Comparison of ENCODE assay signal across 14 cellular contexts in the genomic region with DNA sequence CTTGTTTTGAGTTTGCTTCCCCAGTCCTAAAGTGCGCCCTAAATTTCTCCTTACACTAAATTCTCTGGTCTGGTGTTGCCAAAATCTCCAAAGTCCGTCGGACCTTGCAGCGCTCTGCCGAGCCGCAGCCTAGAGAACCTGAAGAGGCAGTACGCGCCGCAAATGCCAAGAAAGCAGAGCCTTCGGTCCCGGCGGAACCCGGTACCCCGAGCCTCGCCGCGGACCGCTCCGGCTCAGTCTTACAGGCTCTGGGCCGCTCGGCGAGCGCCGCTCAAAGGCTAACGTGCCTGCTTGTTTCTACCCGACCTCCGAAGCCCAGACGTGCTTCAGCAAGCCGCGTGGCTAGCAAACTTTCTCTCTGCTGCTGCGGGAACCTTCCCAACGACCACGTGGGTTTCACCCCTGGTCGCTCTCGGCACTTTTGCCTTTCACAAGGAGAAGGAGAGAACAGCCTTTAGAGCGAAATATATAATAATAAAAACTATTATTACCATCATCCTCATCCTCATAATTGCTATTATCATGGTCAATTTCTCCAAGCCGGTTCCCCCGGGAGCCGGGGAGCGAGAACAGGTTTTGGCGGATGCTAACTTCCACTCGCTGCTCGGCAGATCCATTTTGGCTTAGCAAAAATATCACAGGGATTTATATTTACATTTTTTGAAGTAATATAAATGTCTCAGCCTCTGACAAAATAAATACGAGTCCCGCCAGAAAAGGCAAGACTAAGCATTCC. TPM values are rescaled to one million over a fixed set of nuclear protein-coding genes. Genes with fewer than 3 reads are reported as not detected.
DNase-seq lines count a peak whose midpoint lies in the region; TF ChIP-seq lines count a peak whose summit lies in the region.
"Had no signal": no experiment of that assay in that cellular context is flagged by ENCODE, and none has a peak within 500 bp of the region (broad histone marks: within the 10 kb centered on the region; RNA-seq: fewer than 3 reads in every experiment).

No MANE protein-coding gene starts in this region.

- H3K9me3 ChIP-seq in BE2C (no peaks in the 10 kb centered on the region), HUES64 (ENCODE audit: insufficient read depth, low read depth, low read length) (no peaks in the 10 kb centered on the region), esophagus muscularis mucosa (no peaks in the 10 kb centered on the region), neural progenitor cell (ENCODE audit: low read depth) (no peaks in the 10 kb centered on the region), Caco-2 (no peaks in the 10 kb centered on the region)

- H3K9me3 Mint-ChIP-seq in neural progenitor cell: no peaks in the 10 kb centered on the region
- H3K9me3 Mint-ChIP-seq in Caco-2 (ENCODE audit: unreplicated experiment): peaks cover 10% of the 10 kb centered on the region
- H3K9me3 Mint-ChIP-seq in activated T-helper 2 cell treated with anti-CD3 and anti-CD28 coated beads, Interferon-gamma antibody, Interleukin-2, Interleukin-4, amounts not matched to agents 10 μg/mL and 5 μg/mL and 100 μg/mL, durations not matched to agents 14 hours and 24 hours and 36 hours: no peaks in the 10 kb centered on the region

- H3K36me3 ChIP-seq in BE2C: no peaks in the 10 kb centered on the region
- H3K36me3 ChIP-seq in HUES64 (ENCODE audit: insufficient read depth, low read length): no peaks in the 10 kb centered on the region
- H3K36me3 ChIP-seq in esophagus muscularis mucosa: no peaks in the 10 kb centered on the region
- H3K36me3 ChIP-seq in neural progenitor cell: no peaks in the 10 kb centered on the region
- H3K36me3 ChIP-seq in Caco-2 (ENCODE audit: control insufficient read depth, insufficient read depth, low read length): no peaks in the 10 kb centered on the region

- H3K27me3 ChIP-seq in BE2C (peaks cover 74% of the 10 kb centered on the region), HUES64 (ENCODE audit: insufficient read depth, low read length) (peaks cover 72% of the 10 kb centered on the region), esophagus muscularis mucosa (peaks cover 0 to 55% (median 26%) of the 10 kb centered on the region in 4 donors), neural progenitor cell (peaks cover 83% of the 10 kb centered on the region), Caco-2 (replicated peaks; ENCODE audit: control insufficient read depth, insufficient read depth, low read length) (no peaks in the 10 kb centered on the region)

- H3K79me2 ChIP-seq in neural progenitor cell (ENCODE audit: low read depth): no peaks in the 10 kb centered on the region

- POLR2A ChIA-PET in Caco-2 (lab: Charles Lee): no interaction called here

- peak overlapping the region; percentile 20 for H2AFZ ChIP-seq in neural progenitor cell (replicated peaks)

- peak overlapping the region; percentile 8; the same call in 1 of the 2 replicates for H3K4me3 ChIP-seq in BE2C (ENCODE audit: low read depth, low read length)
- H3K4me3 ChIP-seq in HUES64 (ENCODE audit: low read length): peak overlapping the region; percentile 47
- peak overlapping the region in 3 of 4 donors; percentile 12 to 35 (median 23) for H3K4me3 ChIP-seq in esophagus muscularis mucosa
- H3K4me3 ChIP-seq in neural progenitor cell: peak overlapping the region; percentile 35
- no peak overlapping the region for H3K4me3 ChIP-seq in Caco-2 (ENCODE audit: low read depth, low read length)

- H3K27me3 Mint-ChIP-seq in neural progenitor cell (ENCODE audit: insufficient read depth, low read depth): peaks cover 53% of the 10 kb centered on the region
- no peaks in the 10 kb centered on the region for H3K27me3 Mint-ChIP-seq in Caco-2 (ENCODE audit: insufficient read depth, unreplicated experiment)
- H3K27me3 Mint-ChIP-seq in activated T-helper 2 cell treated with anti-CD3 and anti-CD28 coated beads, Interferon-gamma antibody, Interleukin-2, Interleukin-4, amounts not matched to agents 10 μg/mL and 5 μg/mL and 100 μg/mL, durations not matched to agents 14 hours and 24 hours and 36 hours (ENCODE audit: low read depth): peaks cover 19% of the 10 kb centered on the region

- no peak overlapping the region for H3K27ac Mint-ChIP-seq in neural progenitor cell
- H3K27ac Mint-ChIP-seq in Caco-2 (ENCODE audit: unreplicated experiment): no peak overlapping the region
- no peak overlapping the region for H3K27ac Mint-ChIP-seq in activated T-helper 2 cell treated with anti-CD3 and anti-CD28 coated beads, Interferon-gamma antibody, Interleukin-2, Interleukin-4, amounts not matched to agents 10 μg/mL and 5 μg/mL and 100 μg/mL, durations not matched to agents 14 hours and 24 hours and 36 hours
- H3K27ac Mint-ChIP-seq: immature natural killer cell had no signal

- peaks cover 20% of the 10 kb centered on the region for H4K20me1 ChIP-seq in neural progenitor cell (ENCODE audit: low read depth)

- H3K4me1 ChIP-seq in BE2C (no peaks in the 10 kb centered on the region), HUES64 (ENCODE audit: insufficient read depth, low read length) (peaks cover 18% of the 10 kb centered on the region; the same call in 1 of the 2 replicates), esophagus muscularis mucosa (peaks cover 0 to 40% (median 25%) of the 10 kb centered on the region in 4 donors), neural progenitor cell (peaks cover 17% of the 10 kb centered on the region), Caco-2 (no peaks in the 10 kb centered on the region)

- TF ChIP-seq CTCF in BE2C (IDR thresholded peaks at IDR 0.05; ENCODE audit: low read depth, low read length) (no peak), esophagus muscularis mucosa (IDR thresholded peaks at IDR 0.05) (no peak), neural progenitor cell (IDR thresholded peaks at IDR 0.05) (peak; percentile 11), Caco-2 (IDR thresholded peaks at IDR 0.05; ENCODE audit: insufficient read depth in 1 of 2, low read depth in 1 of 2, low read length in 1 of 2, severe bottlenecking in 1 of 2, unreplicated experiment in 1 of 2) (no peak)

- intact Hi-C loops in esophagus muscularis mucosa (cut with DNase I) (no loop called here), Caco-2 (cut with micrococcal nuclease; ENCODE audit: unreplicated experiment) (no loop called here)
- intact Hi-C loops in activated T-helper 2 cell treated with anti-CD3 and anti-CD28 coated beads, Interferon-gamma antibody, Interleukin-2, Interleukin-4, amounts not matched to agents 10 μg/mL and 5 μg/mL and 100 μg/mL, durations not matched to agents 14 hours and 24 hours and 36 hours (cut with micrococcal nuclease): no loop called here

- 1% methylated on average over 36 of the region's 45 CpGs for WGBS in HUES64
- WGBS in esophagus muscularis mucosa: 10% methylated on average over 13 of the region's 45 CpGs

- TF ChIP-seq POLR2A in esophagus muscularis mucosa (IDR thresholded peaks at IDR 0.05; ENCODE audit: low read depth): no peak

- H3K4me2 ChIP-seq in neural progenitor cell: peak overlapping the region; percentile 72

- H3K36me3 Mint-ChIP-seq in neural progenitor cell: no peaks in the 10 kb centered on the region
- H3K36me3 Mint-ChIP-seq in Caco-2 (ENCODE audit: insufficient read depth, unreplicated experiment): no peaks in the 10 kb centered on the region
- no peaks in the 10 kb centered on the region for H3K36me3 Mint-ChIP-seq in activated T-helper 2 cell treated with anti-CD3 and anti-CD28 coated beads, Interferon-gamma antibody, Interleukin-2, Interleukin-4, amounts not matched to agents 10 μg/mL and 5 μg/mL and 100 μg/mL, durations not matched to agents 14 hours and 24 hours and 36 hours (ENCODE audit: low read depth)

- DNase-seq in BE2C (no peak), esophagus muscularis mucosa (ENCODE audit: extremely low spot score) (no peak), neural progenitor cell (ENCODE audit: low spot score) (peak; percentile 84), Caco-2 (no peak), kidney tubule cell (ENCODE audit: low spot score) (no peak)
- no peak for DNase-seq in activated CD4-positive, alpha-beta T cell treated with anti-CD3 and anti-CD28 coated beads for 4 hours
- no peak for DNase-seq in activated T-helper 2 cell treated with anti-CD3 and anti-CD28 coated beads, Interferon-gamma antibody, Interleukin-2, Interleukin-4, amounts not matched to agents 10 μg/mL and 5 μg/mL and 100 μg/mL, durations not matched to agents 14 hours and 24 hours and 36 hours (ENCODE audit: low spot score)
- DNase-seq: activated CD8-positive, alpha-beta memory T cell treated with anti-CD3 and anti-CD28 coated beads for 24 hours; activated naive CD4-positive, alpha-beta T cell treated with anti-CD3 and anti-CD28 coated beads, Interleukin-2, amount 50 U/mL, for 16 hours; immature natural killer cell; NCI-H345; stimulated activated CD4-positive, alpha-beta T cell treated with anti-CD3 and anti-CD28 coated beads, Interleukin-4, amount 100 ng/mL, for 4 hours; stimulated activated naive CD4-positive, alpha-beta T cell treated with Interleukin-2 at 50 U/mL for 16 hours had no signal

- H3K9ac ChIP-seq in HUES64 (ENCODE audit: low read depth, low read length) (0 out of 2 replicates have a peak overlapping the region, but pooled peaks have one; percentile 2), neural progenitor cell (no peak overlapping the region)

- H3K4me1 Mint-ChIP-seq in neural progenitor cell (peaks cover 30% of the 10 kb centered on the region), Caco-2 (ENCODE audit: low read depth, unreplicated experiment) (no peaks in the 10 kb centered on the region)
- H3K4me1 Mint-ChIP-seq in activated T-helper 2 cell treated with anti-CD3 and anti-CD28 coated beads, Interferon-gamma antibody, Interleukin-2, Interleukin-4, amounts not matched to agents 10 μg/mL and 5 μg/mL and 100 μg/mL, durations not matched to agents 14 hours and 24 hours and 36 hours (ENCODE audit: low read depth): no peaks in the 10 kb centered on the region
- H3K4me1 Mint-ChIP-seq: immature natural killer cell had no signal

- no peak for TF ChIP-seq EP300 in esophagus muscularis mucosa (IDR thresholded peaks at IDR 0.05)

- H3K4me3 Mint-ChIP-seq in neural progenitor cell (peak overlapping the region; percentile 82), Caco-2 (ENCODE audit: unreplicated experiment) (no peak overlapping the region)
- H3K4me3 Mint-ChIP-seq in activated T-helper 2 cell treated with anti-CD3 and anti-CD28 coated beads, Interferon-gamma antibody, Interleukin-2, Interleukin-4, amounts not matched to agents 10 μg/mL and 5 μg/mL and 100 μg/mL, durations not matched to agents 14 hours and 24 hours and 36 hours (ENCODE audit: low read depth): no peak overlapping the region
- H3K4me3 Mint-ChIP-seq: immature natural killer cell had no signal

- H3F3A ChIP-seq in neural progenitor cell (ENCODE audit: low read depth): peaks cover 18% of the 10 kb centered on the region

- no TSS peak for BruUV-seq in Caco-2 (replicated peaks; lab: Mats Ljungman, UMichigan)

- H3K27ac ChIP-seq in HUES64 (ENCODE audit: low read depth, low read length) (no peak overlapping the region), esophagus muscularis mucosa (replicated peaks in 1 of 4) (no peak overlapping the region), neural progenitor cell (no peak overlapping the region)

- CTCF ChIA-PET in Caco-2 (lab: Charles Lee): no interaction called here

RNA-seq across cellular contexts. Expression of gene HTR2C, which starts 2.2 kb away (rescaled TPM):
- polyA plus RNA-seq in BE2C (2012; ENCODE audit: insufficient read depth, insufficient read length, low read depth): 0.46 TPM
- 0.50 TPM for polyA plus RNA-seq in HUES64 (2013, experiment 1 of 2)
- polyA plus RNA-seq in HUES64 (2013, experiment 2 of 2): 0.76 TPM
- not detected for total RNA-seq in esophagus muscularis mucosa
- total RNA-seq in neural progenitor cell (ENCODE audit: low replicate concordance): 1.4 and 1.7 TPM in 2 replicates
- not detected in 2 replicates for total RNA-seq in Caco-2 (2022)
- not detected in 2 replicates for total RNA-seq in activated T-helper 2 cell treated with anti-CD3 and anti-CD28 coated beads, Interferon-gamma antibody, Interleukin-2, Interleukin-4, amounts not matched to agents 10 μg/mL and 5 μg/mL and 100 μg/mL, durations not matched to agents 14 hours and 24 hours and 36 hours
- polyA plus RNA-seq: immature natural killer cell had no signal
